Comparison of ENCODE assay signal across 8 cellular contexts in genomic region chr1:150010388-150011115, GRCh38. TPM values are rescaled to one million over a fixed set of nuclear protein-coding genes. Genes with fewer than 3 reads are reported as not detected.
DNase-seq lines count a peak whose midpoint lies in the region; ATAC-seq, FAIRE-seq and TF ChIP-seq lines count a peak whose summit lies in the region.

OTUD7B (minus strand) TSS chr1:150010726; CDS start chr1:149977510, 33,216 bp downstream.

- TF ChIP-seq EP300 in A549 (IDR thresholded peaks at IDR 0.05): no peak

- peak; percentile 72 for TF ChIP-seq POLR2A in A549 (IDR thresholded peaks at IDR 0.05; ENCODE audit: low read length)

- peaks cover 19% of the 10 kb centered on the region for H3K36me3 Mint-ChIP-seq in activated CD4-positive, alpha-beta T cell treated with anti-CD3 and anti-CD28 coated beads for 36 hours (ENCODE audit: low read depth)

- peak within 1 kb of the TSS; percentile 99 for H3K27ac Mint-ChIP-seq in activated CD4-positive, alpha-beta T cell treated with anti-CD3 and anti-CD28 coated beads for 36 hours

- peaks cover 29% of the 10 kb centered on the region for H3K4me1 ChIP-seq in A549

- no peaks in the 10 kb centered on the region for H3K27me3 Mint-ChIP-seq in activated CD4-positive, alpha-beta T cell treated with anti-CD3 and anti-CD28 coated beads for 36 hours

- H3K27ac ChIP-seq in A549: peak within 1 kb of the TSS; percentile 88 to 96

- H3K4me1 Mint-ChIP-seq in activated CD4-positive, alpha-beta T cell treated with anti-CD3 and anti-CD28 coated beads for 36 hours: peaks cover 37% of the 10 kb centered on the region

- peak within 1 kb of the TSS; percentile 84 for H3K4me2 ChIP-seq in A549

- WGBS in A549 (ENCODE audit: missing lambda C conversion rate): 2% methylated on average over 22 of the region's 59 CpGs

- peak within 1 kb of the TSS; percentile 99 for H3K4me3 Mint-ChIP-seq in activated CD4-positive, alpha-beta T cell treated with anti-CD3 and anti-CD28 coated beads for 36 hours

- H3K9me3 ChIP-seq in A549: no peaks in the 10 kb centered on the region

- POLR2A ChIA-PET in A549 (lab: Yijun Ruan, JAX): interaction anchor here (0.6 to 3.0 kb wide), 4 partner anchors 8 to 1325 kb away, joined by 3 to 24 read pairs (median 4); a partner anchor contains a TSS
- POLR2A ChIA-PET in activated CD4-positive, alpha-beta T cell treated with anti-CD3 and anti-CD28 coated beads for 36 hours (lab: Charles Lee): interaction anchor here (0.9 to 1.7 kb wide), 5 partner anchors 13 to 618 kb away, joined by 3 to 13 read pairs (median 5); a partner anchor contains a TSS

- intact Hi-C loops in activated CD4-positive, alpha-beta T cell treated with anti-CD3 and anti-CD28 coated beads for 36 hours (cut with DNase I, micrococcal nuclease): loop anchor here in 1 of 2 experiments (1.0 to 5.0 kb wide), 9 partner anchors 48 to 619 kb away; partner anchors contain the start of genes ANP32E, ENSA, PLEKHO1 and SF3B4

- ATAC-seq in A549 (peak; percentile 93 to 94), GM18868 (IDR thresholded peaks at IDR 0.05; ENCODE audit: unreplicated experiment) (peak; percentile 84), HG03103 (IDR thresholded peaks at IDR 0.05; ENCODE audit: low read depth, unreplicated experiment) (peak; percentile 71)
- ATAC-seq in activated CD4-positive, alpha-beta T cell treated with anti-CD3 and anti-CD28 coated beads for 36 hours: peak; percentile 62

- peak in 1 of 2 experiments; percentile 25; a peak in 2 of 5 replicates for TF ChIP-seq RAD21 in A549 (conservative IDR thresholded peaks at IDR 0.05 in 1 of 2, IDR thresholded peaks at IDR 0.05 in 1 of 2)

- DNase-seq in A549 (ENCODE audit: low read depth in 1 of 2, low spot score in 1 of 2): peak; percentile 69 to 89
- peak; percentile 80 for DNase-seq in NCI-H2227 treated with DMSO at 0.1 percent for 48 hours (lab: John Stamatoyannopoulos, UW)
- peak; percentile 88 for DNase-seq in activated CD4-positive, alpha-beta T cell treated with anti-CD3 and anti-CD28 coated beads for 36 hours
- DNase-seq in choroid plexus epithelial cell (ENCODE audit: low read depth): peak; percentile 87
- peak; percentile 90 for DNase-seq in kidney tubule cell (ENCODE audit: low spot score)
- peak; percentile 56 to 71 for DNase-seq in stimulated activated CD4-positive, alpha-beta T cell treated with anti-CD3 and anti-CD28 coated beads, Interleukin-15, amount 100 ng/mL, for 48 hours (ENCODE audit: low read depth in 2 of 2)

- no peak for FAIRE-seq in A549 (lab: Jason Lieb, UNC)

- CTCF ChIA-PET in A549 (lab: Yijun Ruan, JAX): interaction anchor here (0.5 to 5.3 kb wide), 14 partner anchors 9 to 1012 kb away, joined by 3 to 27 read pairs (median 3); a partner anchor contains a TSS
- CTCF ChIA-PET in activated CD4-positive, alpha-beta T cell treated with anti-CD3 and anti-CD28 coated beads for 36 hours (lab: Charles Lee): interaction anchor here (0.6 to 4.4 kb wide), 8 partner anchors 13 to 49 kb away, joined by 3 to 34 read pairs (median 4); no protein-coding TSS in a partner anchor

- H3K4me3 ChIP-seq in A549 (peak within 1 kb of the TSS; percentile 59), choroid plexus epithelial cell (ENCODE audit: low read depth, low read length) (peak within 1 kb of the TSS; percentile 93)

- TF ChIP-seq CTCF in A549 (IDR thresholded peaks at IDR 0.05) (no peak; the same call in 2 of the 3 replicates), choroid plexus epithelial cell (conservative IDR thresholded peaks at IDR 0.05; ENCODE audit: low read depth, low read length) (no peak)

- H3K9me3 Mint-ChIP-seq in activated CD4-positive, alpha-beta T cell treated with anti-CD3 and anti-CD28 coated beads for 36 hours (ENCODE audit: low read depth): no peaks in the 10 kb centered on the region

TF ChIP-seq in A549, 52 proteins besides CTCF, POLR2A, EP300 and RAD21 (continues in another document):
- TF ChIP-seq RFX5 (IDR thresholded peaks at IDR 0.05) (0 out of 2 replicates have a peak, but pooled peaks have one; percentile 30), KDM5A (IDR thresholded peaks at IDR 0.05) (peak; percentile 41; the same call in 1 of the 2 replicates), SREBF2 (IDR thresholded peaks at IDR 0.05) (no peak), NPAS2 (CRISPR knock-in tag; IDR thresholded peaks at IDR 0.05; ENCODE audit: borderline replicate concordance) (no peak), POLR2AphosphoS2 (conservative IDR thresholded peaks at IDR 0.05; ENCODE audit: low read length) (no peak), NR3C1 (IDR thresholded peaks at IDR 0.05) (no peak), EHMT2 (IDR thresholded peaks at IDR 0.05; ENCODE audit: low read depth) (no peak), MAZ (IDR thresholded peaks at IDR 0.05; ENCODE audit: borderline replicate concordance, low read depth, low read length) (peak; percentile 63; the same call in 1 of the 2 replicates), FOXS1 (CRISPR knock-in tag; IDR thresholded peaks at IDR 0.05) (no peak), MAX (IDR thresholded peaks at IDR 0.05) (peak; percentile 82), SMC3 (IDR thresholded peaks at IDR 0.05) (peak; percentile 22; the same call in 1 of the 3 replicates), ZC3H11A (IDR thresholded peaks at IDR 0.05) (no peak), HEYL (CRISPR knock-in tag; IDR thresholded peaks at IDR 0.05) (no peak), RARB (CRISPR knock-in tag; IDR thresholded peaks at IDR 0.05) (peak; percentile 78), BHLHE40 (IDR thresholded peaks at IDR 0.05; ENCODE audit: low read depth, low read length) (no peak), HOXA7 (CRISPR knock-in tag; IDR thresholded peaks at IDR 0.05) (no peak), BCL3 (IDR thresholded peaks at IDR 0.05) (peak; percentile 70; the same call in 2 of the 3 replicates), NFE2L2 (conservative IDR thresholded peaks at IDR 0.05; ENCODE audit: low read length) (no peak), HOXB13 (CRISPR knock-in tag; IDR thresholded peaks at IDR 0.05; ENCODE audit: low read depth) (no peak), JUNB (IDR thresholded peaks at IDR 0.05) (no peak), ELK1 (IDR thresholded peaks at IDR 0.05; ENCODE audit: low read depth, low read length) (no peak), CHD4 (IDR thresholded peaks at IDR 0.05; ENCODE audit: borderline replicate concordance) (no peak)
- TF ChIP-seq, protein P1, sequence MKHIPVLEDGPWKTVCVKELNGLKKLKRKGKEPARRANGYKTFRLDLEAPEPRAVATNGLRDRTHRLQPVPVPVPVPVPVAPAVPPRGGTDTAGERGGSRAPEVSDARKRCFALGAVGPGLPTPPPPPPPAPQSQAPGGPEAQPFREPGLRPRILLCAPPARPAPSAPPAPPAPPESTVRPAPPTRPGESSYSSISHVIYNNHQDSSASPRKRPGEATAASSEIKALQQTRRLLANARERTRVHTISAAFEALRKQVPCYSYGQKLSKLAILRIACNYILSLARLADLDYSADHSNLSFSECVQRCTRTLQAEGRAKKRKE (CRISPR knock-in tag; IDR thresholded peaks at IDR 0.05; ENCODE audit: low read depth): no peak
- TF ChIP-seq, protein P2, sequence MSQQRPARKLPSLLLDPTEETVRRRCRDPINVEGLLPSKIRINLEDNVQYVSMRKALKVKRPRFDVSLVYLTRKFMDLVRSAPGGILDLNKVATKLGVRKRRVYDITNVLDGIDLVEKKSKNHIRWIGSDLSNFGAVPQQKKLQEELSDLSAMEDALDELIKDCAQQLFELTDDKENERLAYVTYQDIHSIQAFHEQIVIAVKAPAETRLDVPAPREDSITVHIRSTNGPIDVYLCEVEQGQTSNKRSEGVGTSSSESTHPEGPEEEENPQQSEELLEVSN (IDR thresholded peaks at IDR 0.05; ENCODE audit: borderline replicate concordance, low read depth): no peak

RNA-seq across cellular contexts. Expression of gene OTUD7B, which starts in this region (rescaled TPM):
- polyA plus RNA-seq in A549 (2011; rRNA removed): 12.1 and 13.0 TPM in 2 replicates
- polyA plus RNA-seq in A549 (2012; cell fraction: cytosol; rRNA removed): 2.6 and 3.2 TPM in 2 replicates
- polyA plus RNA-seq in A549 (2012; cell fraction: nucleus; rRNA removed): 2.4 and 3.8 TPM in 2 replicates
- polyA plus RNA-seq in A549 (2017; fragmentation: RNase III; extraction: RNeasy Plus Mini Kit Qiagen cat#74134 plus additional on column Dnase treatment): 6.9 to 8.0 TPM (median 8.0 TPM) in 3 replicates
- 29.0 and 33.1 TPM in 2 replicates for polyA minus RNA-seq in A549 (2011; rRNA and poly(A)+ RNA removed)
- total RNA-seq in activated CD4-positive, alpha-beta T cell treated with anti-CD3 and anti-CD28 coated beads for 36 hours: 10 to 100 TPM; 18.5 to 20.1 TPM

Comparison
In these comparisons a context has a peak if more than half of its experiments do, and no peak if none do; other contexts are left out.
1. Peak in every context shown above with its lines: DNase-seq, ATAC-seq, H3K4me3 ChIP-seq and H3K27ac ChIP-seq.